In the genomic region with DNA sequence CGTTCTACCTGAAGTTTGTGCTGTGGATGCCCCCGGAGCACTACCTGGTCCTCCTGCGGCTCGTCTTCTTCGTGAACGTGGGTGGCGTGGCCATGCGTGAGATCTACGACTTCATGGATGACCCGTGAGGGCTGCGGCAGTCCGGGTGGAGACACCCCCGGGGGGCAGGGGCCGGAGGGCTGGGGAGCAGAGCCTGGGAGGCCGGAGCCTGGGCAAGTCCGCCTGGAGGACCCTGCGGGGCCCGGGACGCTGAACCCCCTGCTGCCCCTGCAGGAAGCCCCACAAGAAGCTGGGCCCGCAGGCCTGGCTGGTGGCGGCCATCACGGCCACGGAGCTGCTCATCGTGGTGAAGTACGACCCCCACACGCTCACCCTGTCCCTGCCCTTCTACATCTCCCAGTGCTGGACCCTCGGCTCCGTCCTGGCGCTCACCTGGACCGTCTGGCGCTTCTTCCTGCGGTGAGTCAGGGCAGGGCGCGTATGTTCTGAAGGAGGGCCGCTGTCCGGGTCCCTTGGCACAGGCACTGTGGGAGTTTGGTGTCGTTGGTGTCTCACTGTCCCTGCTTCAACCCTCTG, we compare ENCODE assay signal across 16 cellular contexts. TPM values are rescaled to one million over a fixed set of nuclear protein-coding genes. Genes with fewer than 3 reads are reported as not detected.
A peak's percentile ranks its signal among the peaks of the same experiment; 100 is the strongest.
DNase-seq lines count a peak whose midpoint lies in the region; TF ChIP-seq lines count a peak whose summit lies in the region.
"Had no signal": no experiment of that assay in that cellular context is flagged by ENCODE, and none has a peak within 500 bp of the region (broad histone marks: within the 10 kb centered on the region; RNA-seq: fewer than 3 reads in every experiment).

No MANE protein-coding gene starts in this region.

- no peak overlapping the region for H3K4me3 ChIP-seq in H7 (ENCODE audit: insufficient read depth, low read depth, low read length)
- H3K4me3 ChIP-seq in dorsolateral prefrontal cortex: no peak overlapping the region
- no peak overlapping the region for H3K4me3 ChIP-seq in mesenchymal stem cell (ENCODE audit: insufficient read depth in 1 of 2, low read depth in 1 of 2, low read length in 2 of 2)
- H3K4me3 ChIP-seq in uterus: no peak overlapping the region
- H3K4me3 ChIP-seq: BLaER1 treated with 17β-estradiol and CSF1 and Interleukin-3, amounts not matched to agents 10 nM and 100 nM; GM12878 had no signal

- H3K18ac ChIP-seq in mesenchymal stem cell (ENCODE audit: low read depth in 1 of 2, low read length in 2 of 2): no peak overlapping the region

- no peaks in the 10 kb centered on the region for H3K27me3 ChIP-seq in H7 (ENCODE audit: control insufficient read depth, insufficient read depth, low read length)
- no peaks in the 10 kb centered on the region for H3K27me3 ChIP-seq in dorsolateral prefrontal cortex
- H3K27me3 ChIP-seq in mesenchymal stem cell (ENCODE audit: control insufficient read depth in 1 of 2, insufficient read depth in 1 of 2, low read length in 2 of 2): no peaks in the 10 kb centered on the region
- H3K27me3 ChIP-seq in uterus: no peaks in the 10 kb centered on the region
- H3K27me3 ChIP-seq: BLaER1 treated with 17β-estradiol and CSF1 and Interleukin-3, amounts not matched to agents 10 nM and 100 nM had no signal

- no peak for TF ChIP-seq POLR2A in uterus (IDR thresholded peaks at IDR 0.05)

- peak overlapping the region; percentile 59 for H4K91ac ChIP-seq in mesenchymal stem cell (ENCODE audit: low read length)

- H3K36me3 ChIP-seq in H7 (replicated peaks; ENCODE audit: control insufficient read depth, insufficient read depth, low read length): peaks cover 1% of the 10 kb centered on the region; the same call in 1 of the 2 replicates
- peaks cover 32 to 81% of the 10 kb centered on the region in 2 experiments for H3K36me3 ChIP-seq in mesenchymal stem cell (ENCODE audit: control insufficient read depth in 1 of 2, insufficient read depth in 2 of 2, low read depth in 1 of 2, low read length in 2 of 2)
- no peaks in the 10 kb centered on the region for H3K36me3 ChIP-seq in uterus

- H3K9ac ChIP-seq in mesenchymal stem cell (ENCODE audit: low read length): no peak overlapping the region
- H3K9ac ChIP-seq: BLaER1 treated with 17β-estradiol and CSF1 and Interleukin-3, amounts not matched to agents 10 nM and 100 nM had no signal

- H3K79me1 ChIP-seq in mesenchymal stem cell (replicated peaks; ENCODE audit: low read length, poor library complexity, severe bottlenecking): peaks cover 24% of the 10 kb centered on the region

- peak overlapping the region in 30 of 59 donors; percentile 18 to 82 (median 58) for H3K27ac ChIP-seq in dorsolateral prefrontal cortex
- H3K27ac ChIP-seq in mesenchymal stem cell (ENCODE audit: low read length, poor library complexity, severe bottlenecking): no peak overlapping the region
- no peak overlapping the region for H3K27ac ChIP-seq in uterus
- H3K27ac ChIP-seq: BLaER1 treated with 17β-estradiol and CSF1 and Interleukin-3, amounts not matched to agents 10 nM and 100 nM had no signal

- no peak overlapping the region for H2AFZ ChIP-seq in mesenchymal stem cell (ENCODE audit: low read depth, low read length)

- H3K4me2 ChIP-seq in mesenchymal stem cell (ENCODE audit: low read length, poor library complexity, severe bottlenecking): no peak overlapping the region
- H3K4me2 ChIP-seq: BLaER1 treated with 17β-estradiol and CSF1 and Interleukin-3, amounts not matched to agents 10 nM and 100 nM had no signal

- H3K14ac ChIP-seq in mesenchymal stem cell (ENCODE audit: low read length in 2 of 2): no peak overlapping the region

- no peak overlapping the region for H2BK15ac ChIP-seq in mesenchymal stem cell (ENCODE audit: low read depth, poor library complexity, severe bottlenecking)

- H3K4ac ChIP-seq in mesenchymal stem cell (ENCODE audit: low read depth in 1 of 2, low read length in 2 of 2): no peak overlapping the region

- 95% methylated on average over 37 of the region's 37 CpGs for WGBS in mesenchymal stem cell

- peaks cover 19% of the 10 kb centered on the region for H3K4me1 ChIP-seq in mesenchymal stem cell (ENCODE audit: control insufficient read depth, insufficient read depth, low read depth, low read length)
- no peaks in the 10 kb centered on the region for H3K4me1 ChIP-seq in uterus
- H3K4me1 ChIP-seq: BLaER1 treated with 17β-estradiol and CSF1 and Interleukin-3, amounts not matched to agents 10 nM and 100 nM had no signal

- intact Hi-C loops in dorsolateral prefrontal cortex (cut with DNase I): no loop called here
- intact Hi-C loops in uterus (cut with DNase I; ENCODE audit: low total_unique reads): no loop called here

- no peak overlapping the region for H2BK120ac ChIP-seq in mesenchymal stem cell (ENCODE audit: low read depth, low read length)

- TF ChIP-seq CTCF in dorsolateral prefrontal cortex (IDR thresholded peaks at IDR 0.05 in 54 of 56, conservative IDR thresholded peaks at IDR 0.05 in 2 of 56; ENCODE audit: low read depth in 1 of 56, partially characterized antibody in 56 of 56): no peak
- TF ChIP-seq CTCF in uterus (IDR thresholded peaks at IDR 0.05): no peak

- H2BK5ac ChIP-seq in mesenchymal stem cell (ENCODE audit: low read depth, low read length, poor library complexity, severe bottlenecking): no peak overlapping the region

- H3K9me3 ChIP-seq in mesenchymal stem cell (ENCODE audit: control insufficient read depth, low read length) (no peaks in the 10 kb centered on the region), uterus (no peaks in the 10 kb centered on the region)

- H2BK12ac ChIP-seq in mesenchymal stem cell (ENCODE audit: low read length in 2 of 2): no peak overlapping the region

- no peak overlapping the region for H3K23ac ChIP-seq in mesenchymal stem cell (ENCODE audit: low read length in 2 of 2)

- H4K8ac ChIP-seq in mesenchymal stem cell (ENCODE audit: low read length): no peak overlapping the region

- DNase-seq in 8988T: peak; percentile 38
- DNase-seq in H7: peak; percentile 62
- DNase-seq in dorsolateral prefrontal cortex: no peak
- DNase-seq in mesenchymal stem cell: no peak
- DNase-seq in NCI-H774 (lab: John Stamatoyannopoulos, UW): no peak
- DNase-seq in DMS153 (lab: John Stamatoyannopoulos, UW): no peak
- no peak for DNase-seq in uterus
- DNase-seq: ACHN; CD4-positive, CD25-positive, alpha-beta regulatory T cell; DMS79; GOT3; HCEC 1CT; HFFc6 had no signal

- H2AK5ac ChIP-seq in mesenchymal stem cell (ENCODE audit: low read length, severe bottlenecking): no peak overlapping the region

RNA-seq across cellular contexts. Expression of a gene that starts 17.3 kb away (rescaled TPM):
- total RNA-seq in H7 (2014; rRNA removed; shearing (Covaris generic)): 98.9 and 104 TPM in 2 replicates
- total RNA-seq in dorsolateral prefrontal cortex (100 to 1,000 TPM in 68 of 120 experiments, 10 to 100 TPM in 52; 67.4 to 242 (median 102) TPM), uterus (100 to 1,000 TPM; 111 to 175 (median 142) TPM)
- polyA plus RNA-seq in mesenchymal stem cell (2013, experiment 1 of 2): 114 TPM
- polyA plus RNA-seq in mesenchymal stem cell (2013, experiment 2 of 2): 114 TPM

RNA-seq across cellular contexts. Expression of a gene that starts 39.6 kb away (rescaled TPM):
- total RNA-seq in H7 (2014; rRNA removed; shearing (Covaris generic)): 40.9 and 47.5 TPM in 2 replicates
- 10 to 100 TPM; 32.5 to 82.7 (median 53.2) TPM for total RNA-seq in dorsolateral prefrontal cortex
- polyA plus RNA-seq in mesenchymal stem cell (2013, experiment 1 of 2): 25.0 TPM
- 26.7 TPM for polyA plus RNA-seq in mesenchymal stem cell (2013, experiment 2 of 2)
- total RNA-seq in uterus: 10 to 100 TPM; 20.7 to 43.7 (median 22.8) TPM

RNA-seq across cellular contexts. Expression of a gene that starts 45.7 kb away (rescaled TPM):
- 27.1 and 57.9 TPM in 2 replicates for total RNA-seq in H7 (2014; rRNA removed; shearing (Covaris generic))
- total RNA-seq in dorsolateral prefrontal cortex (100 to 1,000 TPM in 19 of 120 experiments, 10 to 100 TPM in 101; 50.7 to 122 (median 86.8) TPM), uterus (10 to 100 TPM in 3 of 4 donors, 1 to 10 TPM in 1; 5.4 to 37.6 (median 23.8) TPM)
- 41.9 TPM for polyA plus RNA-seq in mesenchymal stem cell (2013, experiment 1 of 2)
- 42.6 TPM for polyA plus RNA-seq in mesenchymal stem cell (2013, experiment 2 of 2)

RNA-seq across cellular contexts. Expression of a gene that starts 47.6 kb away (rescaled TPM):
- total RNA-seq in H7 (2014; rRNA removed; shearing (Covaris generic)): 1.3 and 1.5 TPM in 2 replicates
- total RNA-seq in dorsolateral prefrontal cortex (1 to 10 TPM; 1.5 to 6.7 (median 3.8) TPM), uterus (1 to 10 TPM in 2 of 4 donors, not detected in 2; 1.7 to 1.9 TPM)
- 1.2 TPM for polyA plus RNA-seq in mesenchymal stem cell (2013, experiment 1 of 2)
- 1.2 TPM for polyA plus RNA-seq in mesenchymal stem cell (2013, experiment 2 of 2)
- total RNA-seq: A172 had no signal

RNA-seq across cellular contexts. Expression of a gene that starts 47.9 kb away (rescaled TPM):
- 0.83 and 2.2 TPM in 2 replicates for total RNA-seq in H7 (2014; rRNA removed; shearing (Covaris generic))
- under 1 TPM in 21 of 120 experiments, not detected in 99; 0.08 to 0.70 (median 0.20) TPM for total RNA-seq in dorsolateral prefrontal cortex
- not detected for polyA plus RNA-seq in mesenchymal stem cell (2013, experiment 1 of 2)
- polyA plus RNA-seq in mesenchymal stem cell (2013, experiment 2 of 2): 0.01 TPM
- total RNA-seq in uterus: 1 to 10 TPM in 2 of 4 donors, under 1 TPM in 2; 0.59 to 8.2 (median 1.1) TPM
- total RNA-seq: A172, HFFc6 had no signal

Comparison
In these comparisons a context has a peak if more than half of its experiments do, and no peak if none do; other contexts are left out.
1. DNase-seq: peak in 8988T (single experiment) and H7 (single experiment); none in dorsolateral prefrontal cortex (0 of 10), mesenchymal stem cell (single experiment), NCI-H774 (single experiment), DMS153 (single experiment) and uterus (0 of 2).
2. H3K27ac ChIP-seq: peak in dorsolateral prefrontal cortex (30 of 59); none in mesenchymal stem cell (single experiment) and uterus (0 of 2).